1 cellular context compared by ENCODE assay signal in the genomic region with DNA sequence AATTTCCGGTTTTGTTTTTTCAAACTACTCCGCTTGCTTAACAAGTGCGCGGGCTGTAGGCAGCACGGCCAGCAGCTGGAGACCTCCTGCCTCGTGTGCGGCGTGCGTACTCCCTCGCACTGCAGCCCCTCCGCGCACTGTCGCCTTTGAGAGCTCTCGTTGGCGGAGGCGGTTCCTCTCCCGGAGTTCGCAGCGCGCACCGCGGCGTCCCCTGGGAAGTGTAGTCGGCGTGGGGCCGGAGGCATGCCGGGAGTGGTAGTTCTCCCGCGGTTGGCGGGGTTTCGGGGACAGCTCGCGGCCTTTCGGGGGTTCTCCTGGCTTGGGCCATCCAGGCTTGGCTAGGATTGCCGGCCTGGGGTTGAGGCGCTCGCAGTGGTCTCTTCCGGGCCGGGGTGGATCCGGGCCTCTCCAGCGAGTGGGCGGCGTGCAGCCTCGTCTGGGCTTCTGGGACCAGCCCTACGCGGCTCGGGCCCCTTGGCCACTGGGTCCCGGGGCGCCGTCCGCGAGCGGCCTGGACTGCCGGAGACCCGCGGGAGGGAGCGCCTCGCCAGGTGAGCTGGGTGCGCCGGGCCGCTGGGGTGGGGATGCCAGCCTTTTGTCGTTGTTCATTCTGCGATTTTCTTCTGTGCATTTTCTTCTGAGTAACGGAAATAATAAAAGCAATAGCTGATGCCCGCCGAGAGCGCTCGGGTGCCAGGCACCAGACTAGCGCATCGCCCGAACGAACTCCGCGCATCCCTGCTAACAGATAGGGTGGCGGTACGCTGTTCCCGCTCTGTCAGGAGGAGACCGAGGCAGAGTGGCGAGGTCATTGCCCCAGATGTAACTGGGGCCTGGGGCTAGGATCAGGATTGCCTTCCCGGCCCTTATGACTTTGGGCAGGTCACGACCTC.
TF ChIP-seq lines count a peak whose summit lies in the region.

TSS of gene ZNF354C (plus strand) at position 258 of the 893 bp plus-strand sequence. CDS start 1,696 bp downstream, outside the sequence.

TF ChIP-seq in HEK293, 187 proteins besides CTCF, POLR2A, EP300 and RAD21 (continued from another document):
- no peak for TF ChIP-seq ZNF280D (tag by site-specific recombination; IDR thresholded peaks at IDR 0.05)
TF ChIP-seq in HEK293: peak in this region for 22.
